In the genomic region with DNA sequence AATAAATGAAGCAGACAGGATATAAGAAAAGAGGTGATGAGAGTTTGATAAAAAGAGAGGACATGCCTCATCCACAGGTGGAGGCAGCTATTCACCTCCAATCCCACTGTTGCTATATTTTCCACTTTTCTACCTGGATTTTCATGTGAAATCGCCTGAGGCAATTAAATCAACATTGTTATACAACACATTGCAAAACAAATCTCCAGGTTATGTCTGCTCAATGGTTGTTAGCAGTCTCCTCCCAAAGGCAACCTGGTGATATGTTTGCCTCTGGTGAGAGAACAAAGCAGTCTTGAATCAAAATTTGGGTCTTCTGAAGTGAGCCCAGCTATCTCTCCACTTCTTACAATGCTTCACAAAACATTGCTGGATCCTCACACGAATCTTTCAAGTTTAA, we compare ENCODE assay signal across 22 cellular contexts.
"Had no signal": no experiment of that assay in that cellular context is flagged by ENCODE, and none has a peak within 500 bp of the region (broad histone marks: within the 10 kb centered on the region; RNA-seq: fewer than 3 reads in every experiment).

No MANE protein-coding gene starts in this region.

- H3K4me3 ChIP-seq: K562, SJSA1, SK-N-MC had no signal

- H3K27ac Mint-ChIP-seq: IgD-negative memory B cell had no signal

- H3K9me3 ChIP-seq: SJSA1 had no signal

- H3K4me2 ChIP-seq: KMS-11 had no signal

- ATAC-seq: K562 had no signal

- FAIRE-seq: K562, RCC 7860 had no signal

- H3K9ac ChIP-seq: KMS-11 had no signal

- H3K36me3 Mint-ChIP-seq: IgD-negative memory B cell had no signal

- DNase-seq: MV-4-11, NCI-H1048, NCI-H1105, NCI-H1417, NCI-H1436 treated with DMSO at 0.1 percent for 48 hours, NCI-H1694, NCI-H187 treated with DMSO at 0.1 percent for 48 hours, NCI-H2029 treated with DMSO at 0.1 percent for 48 hours, NCI-H2107, NCI-H2227 treated with DMSO at 0.1 percent for 48 hours, NCI-H524, NCI-H526 treated with DMSO at 0.1 percent for 48 hours, NCI-H748 treated with DMSO at 0.1 percent for 48 hours, Right ventricle myocardium superior, RPMI8226, SIG-M5 had no signal

- H3K4me1 Mint-ChIP-seq: IgD-negative memory B cell had no signal

- H3K4me3 Mint-ChIP-seq: IgD-negative memory B cell had no signal

- H3K4me1 ChIP-seq: SJSA1 had no signal

- H3K27me3 Mint-ChIP-seq: IgD-negative memory B cell had no signal

- H3K27ac ChIP-seq: KMS-11, SJSA1, SK-N-MC had no signal

- H3K9me3 Mint-ChIP-seq: IgD-negative memory B cell had no signal

- H3K27me3 ChIP-seq: SJSA1 had no signal
